Comparison of ENCODE assay signal across 14 cellular contexts in the genomic region with DNA sequence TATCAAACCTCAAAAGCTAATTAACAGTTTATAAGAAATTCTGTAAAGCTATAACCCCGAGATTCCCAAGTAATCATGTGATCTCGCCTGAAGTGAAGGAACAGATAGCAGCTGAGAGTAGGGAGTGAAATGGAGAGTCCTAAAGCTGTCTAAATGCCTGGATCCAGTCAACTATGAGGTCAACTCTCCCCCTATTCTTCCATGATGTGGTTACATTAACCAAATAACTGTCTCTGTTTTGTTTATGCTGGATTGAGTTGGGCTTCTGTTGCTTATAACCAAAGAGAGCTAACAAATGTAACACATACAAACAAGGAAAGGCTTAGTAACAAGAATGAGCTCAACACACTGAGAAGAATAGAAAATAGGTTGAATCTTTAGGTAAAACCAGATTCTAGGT. TPM values are rescaled to one million over a fixed set of nuclear protein-coding genes. Genes with fewer than 3 reads are reported as not detected.
DNase-seq lines count a peak whose midpoint lies in the region; ATAC-seq and TF ChIP-seq lines count a peak whose summit lies in the region.
"Had no signal": no experiment of that assay in that cellular context is flagged by ENCODE, and none has a peak within 500 bp of the region (broad histone marks: within the 10 kb centered on the region; RNA-seq: fewer than 3 reads in every experiment).

No MANE protein-coding gene starts in this region.

- peak overlapping the region; percentile 67 for H3K27ac Mint-ChIP-seq in nephron progenitor cell
- H3K27ac Mint-ChIP-seq: CD4-positive, CD25-positive, alpha-beta regulatory T cell; CD8-positive, alpha-beta T cell; H9 had no signal

- no peak for ATAC-seq in GM18498 (IDR thresholded peaks at IDR 0.05; ENCODE audit: unreplicated experiment)
- ATAC-seq: CD8-positive, alpha-beta T cell; HCT116 had no signal

- H3K9me3 Mint-ChIP-seq in nephron progenitor cell: no peaks in the 10 kb centered on the region
- H3K9me3 Mint-ChIP-seq: CD4-positive, CD25-positive, alpha-beta regulatory T cell; CD8-positive, alpha-beta T cell; H9 had no signal

- peaks cover under 1% of the 10 kb centered on the region for H3K27me3 Mint-ChIP-seq in nephron progenitor cell (ENCODE audit: low read depth, poor library complexity)
- H3K27me3 Mint-ChIP-seq: CD4-positive, CD25-positive, alpha-beta regulatory T cell had no signal

- no peaks in the 10 kb centered on the region for H3K4me1 Mint-ChIP-seq in nephron progenitor cell
- H3K4me1 Mint-ChIP-seq: H9 had no signal

- H3K4me3 ChIP-seq in fibroblast of villous mesenchyme (ENCODE audit: low read depth, low read length): no peak overlapping the region
- H3K4me3 ChIP-seq: GM23248 had no signal

- TF ChIP-seq CTCF in fibroblast of villous mesenchyme (IDR thresholded peaks at IDR 0.05; ENCODE audit: insufficient read depth, low read depth, low read length): no peak
- no peak for TF ChIP-seq CTCF in nephron progenitor cell (IDR thresholded peaks at IDR 0.05)

- H3K36me3 Mint-ChIP-seq in nephron progenitor cell (ENCODE audit: low read depth): peaks cover 3% of the 10 kb centered on the region

- no peak overlapping the region for H3K4me3 Mint-ChIP-seq in nephron progenitor cell
- H3K4me3 Mint-ChIP-seq: CD4-positive, CD25-positive, alpha-beta regulatory T cell; CD8-positive, alpha-beta T cell; H9 had no signal

- DNase-seq in M059J (ENCODE audit: low read depth) (peak; percentile 5), fibroblast of villous mesenchyme (ENCODE audit: low read depth) (peak; percentile 18), nephron progenitor cell (no peak), dermis blood vessel endothelial cell (no peak), T-helper 2 cell (no peak)
- DNase-seq: Caco-2; CD4-positive, CD25-positive, alpha-beta regulatory T cell; CD8-positive, alpha-beta T cell; DMS153; DND-41; GM23248; H9 had no signal

RNA-seq across cellular contexts. Expression of a gene that starts 41.6 kb away (rescaled TPM):
- total RNA-seq in M059J (2014; rRNA removed; shearing (Covaris generic)): 4.6 and 9.6 TPM in 2 replicates
- 0.97 and 2.2 TPM in 2 replicates for total RNA-seq in fibroblast of villous mesenchyme
- total RNA-seq in dermis blood vessel endothelial cell: 2.6 and 4.3 TPM in 2 replicates
- total RNA-seq: GM23248 had no signal

Comparison
In these comparisons a context has a peak if more than half of its experiments do, and no peak if none do; other contexts are left out.
1. DNase-seq: peak in M059J (single experiment) and fibroblast of villous mesenchyme (single experiment); none in nephron progenitor cell (single experiment), dermis blood vessel endothelial cell (single experiment) and T-helper 2 cell (0 of 5).